18 cellular contexts compared by ENCODE assay signal in genomic region chr14:75811862-75812505, GRCh38.
DNase-seq lines count a peak whose midpoint lies in the region; ATAC-seq and TF ChIP-seq lines count a peak whose summit lies in the region.
"Had no signal": no experiment of that assay in that cellular context is flagged by ENCODE, and none has a peak within 500 bp of the region (broad histone marks: within the 10 kb centered on the region; RNA-seq: fewer than 3 reads in every experiment).

No MANE protein-coding gene starts in this region.

- peak overlapping the region; percentile 63 for H3K4me3 Mint-ChIP-seq in T-helper 17 cell
- H3K4me3 Mint-ChIP-seq in mesothelial cell of epicardium: no peak overlapping the region
- H3K4me3 Mint-ChIP-seq in activated CD4-positive, alpha-beta memory T cell treated with anti-CD3 and anti-CD28 coated beads, Interleukin-2, amount 10 ng/mL, durations not matched to agents 7 days and 5 days: no peak overlapping the region

- CTCF ChIA-PET in activated CD4-positive, alpha-beta memory T cell treated with anti-CD3 and anti-CD28 coated beads, Interleukin-2, amount 10 ng/mL, durations not matched to agents 7 days and 5 days (lab: Charles Lee): interaction anchor here (0.9 to 1.2 kb wide), 3 partner anchors 11 to 541 kb away, joined by 3 read pairs; no protein-coding TSS in a partner anchor

- POLR2A ChIA-PET in activated CD4-positive, alpha-beta memory T cell treated with anti-CD3 and anti-CD28 coated beads, Interleukin-2, amount 10 ng/mL, durations not matched to agents 7 days and 5 days (lab: Charles Lee): no interaction called here

- no peaks in the 10 kb centered on the region for H3K9me3 Mint-ChIP-seq in mesothelial cell of epicardium
- no peaks in the 10 kb centered on the region for H3K9me3 Mint-ChIP-seq in activated CD4-positive, alpha-beta memory T cell treated with anti-CD3 and anti-CD28 coated beads, Interleukin-2, amount 10 ng/mL, durations not matched to agents 7 days and 5 days

- H3K4me1 Mint-ChIP-seq in T-helper 17 cell (no peaks in the 10 kb centered on the region), mesothelial cell of epicardium (peaks cover 26% of the 10 kb centered on the region)
- H3K4me1 Mint-ChIP-seq in activated CD4-positive, alpha-beta memory T cell treated with anti-CD3 and anti-CD28 coated beads, Interleukin-2, amount 10 ng/mL, durations not matched to agents 7 days and 5 days: no peaks in the 10 kb centered on the region

- H3K9me2 ChIP-seq in GM23248 (ENCODE audit: insufficient read depth): no peaks in the 10 kb centered on the region

- H2AFZ ChIP-seq in GM23248: no peak overlapping the region

- no peak for TF ChIP-seq CTCF in mesothelial cell of epicardium (IDR thresholded peaks at IDR 0.05; ENCODE audit: unreplicated experiment)

- H3K27ac ChIP-seq in GM23248: no peak overlapping the region

- no peaks in the 10 kb centered on the region for H4K20me1 ChIP-seq in GM23248 (ENCODE audit: insufficient read depth)

- H3K27me3 ChIP-seq in GM23248 (replicated peaks; ENCODE audit: insufficient read depth): no peaks in the 10 kb centered on the region

- H3K27ac Mint-ChIP-seq in T-helper 17 cell: no peak overlapping the region
- peak overlapping the region; percentile 76 for H3K27ac Mint-ChIP-seq in mesothelial cell of epicardium
- no peak overlapping the region for H3K27ac Mint-ChIP-seq in activated CD4-positive, alpha-beta memory T cell treated with anti-CD3 and anti-CD28 coated beads, Interleukin-2, amount 10 ng/mL, durations not matched to agents 7 days and 5 days

- no peak overlapping the region for H3K9ac ChIP-seq in GM23248

- DNase-seq in DMS53 treated with DMSO at 0.1 percent for 48 hours (lab: John Stamatoyannopoulos, UW; ENCODE audit: unreplicated experiment) (peak; percentile 84), NCI-H146 treated with DMSO at 0.1 percent for 48 hours (lab: John Stamatoyannopoulos, UW; ENCODE audit: unreplicated experiment) (peak; percentile 86), T-helper 17 cell (no peak), mesothelial cell of epicardium (ENCODE audit: low spot score in 2 of 2, unreplicated experiment in 2 of 2) (no peak), NCI-H128 (lab: John Stamatoyannopoulos, UW; ENCODE audit: unreplicated experiment) (no peak), GM23248 (no peak), ureter (ENCODE audit: low spot score) (no peak)
- DNase-seq in activated CD4-positive, alpha-beta memory T cell treated with anti-CD3 and anti-CD28 coated beads, Interleukin-2, amount 10 ng/mL, durations not matched to agents 7 days and 5 days: no peak
- DNase-seq: activated naive CD4-positive, alpha-beta T cell treated with anti-CD3 and anti-CD28 coated beads, Interleukin-2, amount 50 U/mL, for 16 hours; DMS 273 treated with DMSO at 0.1 percent for 48 hours; HCEC 1CT; islet precursor cell; Kasumi-1; NCI-H2227 treated with DMSO at 0.1 percent for 48 hours; posterior cingulate gyrus; stimulated activated CD4-positive, alpha-beta T cell treated with anti-CD3 and anti-CD28 coated beads, Interleukin-15, amount 100 ng/mL, for 24 hours; T-helper 1 cell had no signal

- no peak for ATAC-seq in T-helper 17 cell
- ATAC-seq: activated CD4-positive, CD25-positive, alpha-beta regulatory T cell treated with anti-CD3 and anti-CD28 coated beads, Interleukin-2, amount 50 U/mL, for 24 hours had no signal

- H3K36me3 ChIP-seq in GM23248 (ENCODE audit: low read depth): no peaks in the 10 kb centered on the region

- H3K36me3 Mint-ChIP-seq in T-helper 17 cell (ENCODE audit: low read depth) (peaks cover 4% of the 10 kb centered on the region), mesothelial cell of epicardium (peaks cover 5% of the 10 kb centered on the region)
- peaks cover 3% of the 10 kb centered on the region for H3K36me3 Mint-ChIP-seq in activated CD4-positive, alpha-beta memory T cell treated with anti-CD3 and anti-CD28 coated beads, Interleukin-2, amount 10 ng/mL, durations not matched to agents 7 days and 5 days (ENCODE audit: low read depth)

- H3K9me3 ChIP-seq in T-helper 17 cell (ENCODE audit: control insufficient read depth, low read length, poor library complexity, severe bottlenecking) (no peaks in the 10 kb centered on the region), GM23248 (ENCODE audit: low read depth) (no peaks in the 10 kb centered on the region)

- in situ Hi-C loops in GM23248 (cut with MboI): no loop called here

- no peak overlapping the region for H3K4me3 ChIP-seq in GM23248

- no peaks in the 10 kb centered on the region for H3K4me1 ChIP-seq in GM23248 (ENCODE audit: insufficient read depth)

- 59 to 68% methylated on average over 7 of the region's 7 CpGs for WGBS in GM23248 (ENCODE audit: low coverage in 1 of 2, low lambda C conversion rate in 2 of 2, missing lambda C conversion rate in 2 of 2), 2 experiments

- H3K27me3 Mint-ChIP-seq in T-helper 17 cell (no peaks in the 10 kb centered on the region), mesothelial cell of epicardium (ENCODE audit: low read depth) (no peaks in the 10 kb centered on the region)
- H3K27me3 Mint-ChIP-seq in activated CD4-positive, alpha-beta memory T cell treated with anti-CD3 and anti-CD28 coated beads, Interleukin-2, amount 10 ng/mL, durations not matched to agents 7 days and 5 days: no peaks in the 10 kb centered on the region

- no peaks in the 10 kb centered on the region for H3K79me2 ChIP-seq in GM23248 (ENCODE audit: insufficient read depth)

- no peaks in the 10 kb centered on the region for H3F3A ChIP-seq in GM23248 (ENCODE audit: insufficient read depth)

- H3K4me2 ChIP-seq in GM23248 (ENCODE audit: unreplicated experiment): no peak overlapping the region

Comparison
In these comparisons a context has a peak if more than half of its experiments do, and no peak if none do; other contexts are left out.
1. DNase-seq: peak in DMS53 treated with DMSO at 0.1 percent for 48 hours (single experiment) and NCI-H146 treated with DMSO at 0.1 percent for 48 hours (single experiment); none in T-helper 17 cell (0 of 3), mesothelial cell of epicardium (0 of 2), NCI-H128 (single experiment), activated CD4-positive, alpha-beta memory T cell treated with anti-CD3 and anti-CD28 coated beads, Interleukin-2, amount 10 ng/mL, durations not matched to agents 7 days and 5 days (single experiment), GM23248 (single experiment) and ureter (single experiment).